ENCODE assay signal across 22 cellular contexts in genomic region chr2:207184768-207185167, GRCh38. TPM values are rescaled to one million over a fixed set of nuclear protein-coding genes. Genes with fewer than 3 reads are reported as not detected.
DNase-seq lines count a peak whose midpoint lies in the region; FAIRE-seq and TF ChIP-seq lines count a peak whose summit lies in the region.
"Had no signal": no experiment of that assay in that cellular context is flagged by ENCODE, and none has a peak within 500 bp of the region (broad histone marks: within the 10 kb centered on the region; RNA-seq: fewer than 3 reads in every experiment).

No MANE protein-coding gene starts in this region.

- peaks cover 2% of the 10 kb centered on the region for H3K36me3 Mint-ChIP-seq in activated CD4-positive, alpha-beta T cell treated with anti-CD3 and anti-CD28 coated beads, Interleukin-2, amount 10 ng/mL, durations not matched to agents 7 days and 5 days (ENCODE audit: low read depth)
- peaks cover 3% of the 10 kb centered on the region for H3K36me3 Mint-ChIP-seq in activated T-helper 1 cell treated with anti-CD3 and anti-CD28 coated beads, Interleukin-12 subunit alpha, Interleukin-12 subunit beta, Interleukin-2, Interleukin-4 antibody, amounts not matched to agents 30 ng/mL and 10 ng/mL and 1 ng/mL, durations not matched to agents 14 hours and 24 hours and 36 hours (ENCODE audit: low read depth)
- no peaks in the 10 kb centered on the region for H3K36me3 Mint-ChIP-seq in neural progenitor cell
- H3K36me3 Mint-ChIP-seq: CD14-positive monocyte had no signal

- H3K79me1 ChIP-seq in neuronal stem cell (ENCODE audit: low read depth, low read length) = no peaks in the 10 kb centered on the region

- TF ChIP-seq CTCF in neural progenitor cell (IDR thresholded peaks at IDR 0.05) = no peak

- peak; percentile 67 for FAIRE-seq in H54 (lab: Jason Lieb, UNC)

- no peak overlapping the region for H2BK12ac ChIP-seq in neuronal stem cell (ENCODE audit: low read length)

- no peak overlapping the region for H4K91ac ChIP-seq in neuronal stem cell (ENCODE audit: low read depth, low read length, poor library complexity)

- H3K9me3 ChIP-seq in neuronal stem cell (replicated peaks in 1 of 2; ENCODE audit: control insufficient read depth in 2 of 2, insufficient read depth in 1 of 2, low read depth in 1 of 2, low read length in 2 of 2) (no peaks in the 10 kb centered on the region), neural progenitor cell (ENCODE audit: low read depth) (no peaks in the 10 kb centered on the region)
- H3K9me3 ChIP-seq: ascending aorta, thyroid gland had no signal

- WGBS in neuronal stem cell (ENCODE audit: extremely low coverage in 2 of 2, insufficient read length in 2 of 2, insufficient replicate concordance in 1 of 2), 2 donors = no CpG with 5 or more reads among the region's 5 CpGs

- H3K79me2 ChIP-seq in neural progenitor cell (ENCODE audit: low read depth) = no peaks in the 10 kb centered on the region

- peak overlapping the region; percentile 34 for H3K27ac Mint-ChIP-seq in activated CD4-positive, alpha-beta T cell treated with anti-CD3 and anti-CD28 coated beads, Interleukin-2, amount 10 ng/mL, durations not matched to agents 7 days and 5 days
- peak overlapping the region; percentile 25 for H3K27ac Mint-ChIP-seq in activated T-helper 1 cell treated with anti-CD3 and anti-CD28 coated beads, Interleukin-12 subunit alpha, Interleukin-12 subunit beta, Interleukin-2, Interleukin-4 antibody, amounts not matched to agents 30 ng/mL and 10 ng/mL and 1 ng/mL, durations not matched to agents 14 hours and 24 hours and 36 hours
- no peak overlapping the region for H3K27ac Mint-ChIP-seq in neural progenitor cell
- H3K27ac Mint-ChIP-seq: nephron; stimulated activated memory B cell treated with anti-CD40 and anti-IgM and Interleukin-4, amounts not matched to agents 10 μg/mL and 1 μg/mL and 100 μg/mL, for 72 hours had no signal

- H3K27me3 Mint-ChIP-seq in activated CD4-positive, alpha-beta T cell treated with anti-CD3 and anti-CD28 coated beads, Interleukin-2, amount 10 ng/mL, durations not matched to agents 7 days and 5 days = peaks cover 5% of the 10 kb centered on the region
- peaks cover 3% of the 10 kb centered on the region for H3K27me3 Mint-ChIP-seq in activated T-helper 1 cell treated with anti-CD3 and anti-CD28 coated beads, Interleukin-12 subunit alpha, Interleukin-12 subunit beta, Interleukin-2, Interleukin-4 antibody, amounts not matched to agents 30 ng/mL and 10 ng/mL and 1 ng/mL, durations not matched to agents 14 hours and 24 hours and 36 hours (ENCODE audit: insufficient read depth)
- peaks cover 3% of the 10 kb centered on the region for H3K27me3 Mint-ChIP-seq in neural progenitor cell (ENCODE audit: insufficient read depth, low read depth)
- H3K27me3 Mint-ChIP-seq: stimulated activated memory B cell treated with anti-CD40 and anti-IgM and Interleukin-4, amounts not matched to agents 10 μg/mL and 1 μg/mL and 100 μg/mL, for 72 hours had no signal

- H3K18ac ChIP-seq in neuronal stem cell (ENCODE audit: low read length) = peak overlapping the region; percentile 7

- H2BK5ac ChIP-seq in neuronal stem cell (ENCODE audit: low read length) = no peak overlapping the region

- no peaks in the 10 kb centered on the region for H3K27me3 ChIP-seq in neuronal stem cell (ENCODE audit: control insufficient read depth in 3 of 3, insufficient read depth in 3 of 3, low read depth in 1 of 3, low read length in 3 of 3)
- no peaks in the 10 kb centered on the region for H3K27me3 ChIP-seq in neural progenitor cell
- H3K27me3 ChIP-seq: ascending aorta, sigmoid colon, thyroid gland had no signal

- H4K8ac ChIP-seq in neuronal stem cell (ENCODE audit: low read depth, low read length) = no peak overlapping the region

- H3K4me2 ChIP-seq in neuronal stem cell (ENCODE audit: insufficient read depth, low read length, poor library complexity, severe bottlenecking) = no peak overlapping the region
- no peak overlapping the region for H3K4me2 ChIP-seq in neural progenitor cell

- H3K9ac ChIP-seq in neuronal stem cell (ENCODE audit: low read depth, low read length, poor library complexity) = no peak overlapping the region
- no peak overlapping the region for H3K9ac ChIP-seq in neural progenitor cell

- H3K9me3 Mint-ChIP-seq in activated CD4-positive, alpha-beta T cell treated with anti-CD3 and anti-CD28 coated beads, Interleukin-2, amount 10 ng/mL, durations not matched to agents 7 days and 5 days = peaks cover 10% of the 10 kb centered on the region
- peaks cover 17% of the 10 kb centered on the region for H3K9me3 Mint-ChIP-seq in activated T-helper 1 cell treated with anti-CD3 and anti-CD28 coated beads, Interleukin-12 subunit alpha, Interleukin-12 subunit beta, Interleukin-2, Interleukin-4 antibody, amounts not matched to agents 30 ng/mL and 10 ng/mL and 1 ng/mL, durations not matched to agents 14 hours and 24 hours and 36 hours
- H3K9me3 Mint-ChIP-seq in neural progenitor cell = no peaks in the 10 kb centered on the region
- H3K9me3 Mint-ChIP-seq: nephron had no signal

- CTCF ChIA-PET in activated CD4-positive, alpha-beta T cell treated with anti-CD3 and anti-CD28 coated beads, Interleukin-2, amount 10 ng/mL, durations not matched to agents 7 days and 5 days (lab: Charles Lee) = interaction anchor here (1.4 to 1.5 kb wide), 2 partner anchors 8 to 15 kb away, joined by 3 to 5 read pairs; no protein-coding TSS in a partner anchor

- DNase-seq in activated CD4-positive, alpha-beta T cell treated with anti-CD3 and anti-CD28 coated beads, Interleukin-2, amount 10 ng/mL, durations not matched to agents 7 days and 5 days = no peak
- DNase-seq in activated CD4-positive, alpha-beta T cell treated with anti-CD3 and anti-CD28 coated beads for 1 hour = no peak
- DNase-seq in H54 (ENCODE audit: insufficient read length, low spot score) = no peak
- no peak for DNase-seq in activated T-helper 1 cell treated with anti-CD3 and anti-CD28 coated beads, Interleukin-12 subunit alpha, Interleukin-12 subunit beta, Interleukin-2, Interleukin-4 antibody, amounts not matched to agents 30 ng/mL and 10 ng/mL and 1 ng/mL, durations not matched to agents 14 hours and 24 hours and 36 hours (ENCODE audit: low spot score)
- no peak for DNase-seq in neuronal stem cell (ENCODE audit: low spot score)
- DNase-seq in HuH-7 (ENCODE audit: low spot score) = no peak
- DNase-seq in neural progenitor cell (ENCODE audit: low spot score) = no peak
- DNase-seq in AML-193 (lab: John Stamatoyannopoulos, UW) = no peak
- DNase-seq: activated gamma-delta T cell, cerebellar nuclear complex, GOT3, midbrain, NCI-H1092 treated with DMSO at 0.1 percent for 48 hours, NCI-H2029 treated with DMSO at 0.1 percent for 48 hours, NCI-H345, OCI-M1, sigmoid colon, thyroid gland had no signal

- POLR2A ChIA-PET in activated CD4-positive, alpha-beta T cell treated with anti-CD3 and anti-CD28 coated beads, Interleukin-2, amount 10 ng/mL, durations not matched to agents 7 days and 5 days (lab: Charles Lee) = no interaction called here

- H2BK15ac ChIP-seq in neuronal stem cell (ENCODE audit: low read length) = no peak overlapping the region

- no peak overlapping the region for H2BK120ac ChIP-seq in neuronal stem cell (ENCODE audit: low read depth, low read length)

- intact Hi-C loops in activated T-helper 1 cell treated with anti-CD3 and anti-CD28 coated beads, Interleukin-12 subunit alpha, Interleukin-12 subunit beta, Interleukin-2, Interleukin-4 antibody, amounts not matched to agents 30 ng/mL and 10 ng/mL and 1 ng/mL, durations not matched to agents 14 hours and 24 hours and 36 hours (cut with micrococcal nuclease) = no loop called here

- no peaks in the 10 kb centered on the region for H3F3A ChIP-seq in neural progenitor cell (ENCODE audit: low read depth)

- peaks cover 5% of the 10 kb centered on the region for H3K4me1 Mint-ChIP-seq in activated CD4-positive, alpha-beta T cell treated with anti-CD3 and anti-CD28 coated beads, Interleukin-2, amount 10 ng/mL, durations not matched to agents 7 days and 5 days
- peaks cover 6% of the 10 kb centered on the region for H3K4me1 Mint-ChIP-seq in activated T-helper 1 cell treated with anti-CD3 and anti-CD28 coated beads, Interleukin-12 subunit alpha, Interleukin-12 subunit beta, Interleukin-2, Interleukin-4 antibody, amounts not matched to agents 30 ng/mL and 10 ng/mL and 1 ng/mL, durations not matched to agents 14 hours and 24 hours and 36 hours (ENCODE audit: low read depth)
- H3K4me1 Mint-ChIP-seq in neural progenitor cell = peaks cover 3% of the 10 kb centered on the region
- H3K4me1 Mint-ChIP-seq: CD14-positive monocyte; stimulated activated memory B cell treated with anti-CD40 and anti-IgM and Interleukin-4, amounts not matched to agents 10 μg/mL and 1 μg/mL and 100 μg/mL, for 72 hours had no signal

- no peak overlapping the region for H3K4ac ChIP-seq in neuronal stem cell (ENCODE audit: low read length)

- no peak overlapping the region for H3K14ac ChIP-seq in neuronal stem cell (ENCODE audit: low read length)

- H3K23ac ChIP-seq in neuronal stem cell (ENCODE audit: low read depth, low read length, poor library complexity) = no peak overlapping the region

- peak overlapping the region in 1 of 2 donors; percentile 9 for H3K4me3 ChIP-seq in neuronal stem cell (ENCODE audit: low read length in 2 of 2)
- no peak overlapping the region for H3K4me3 ChIP-seq in neural progenitor cell
- H3K4me3 ChIP-seq: ascending aorta, sigmoid colon, thyroid gland had no signal

- H2AFZ ChIP-seq in neuronal stem cell (ENCODE audit: low read length) (no peak overlapping the region), neural progenitor cell (replicated peaks) (no peak overlapping the region)

- no peak overlapping the region for H3K27ac ChIP-seq in neuronal stem cell (replicated peaks; ENCODE audit: low read length)
- H3K27ac ChIP-seq in neural progenitor cell = no peak overlapping the region
- H3K27ac ChIP-seq: ascending aorta, sigmoid colon, thyroid gland had no signal

- no peak for TF ChIP-seq POLR2A in H54 (IDR thresholded peaks at IDR 0.05; ENCODE audit: low read depth, low read length)

- H3K4me3 Mint-ChIP-seq in activated CD4-positive, alpha-beta T cell treated with anti-CD3 and anti-CD28 coated beads, Interleukin-2, amount 10 ng/mL, durations not matched to agents 7 days and 5 days = no peak overlapping the region
- no peak overlapping the region for H3K4me3 Mint-ChIP-seq in activated T-helper 1 cell treated with anti-CD3 and anti-CD28 coated beads, Interleukin-12 subunit alpha, Interleukin-12 subunit beta, Interleukin-2, Interleukin-4 antibody, amounts not matched to agents 30 ng/mL and 10 ng/mL and 1 ng/mL, durations not matched to agents 14 hours and 24 hours and 36 hours
- H3K4me3 Mint-ChIP-seq in neural progenitor cell = no peak overlapping the region
- H3K4me3 Mint-ChIP-seq: CD14-positive monocyte; nephron; stimulated activated memory B cell treated with anti-CD40 and anti-IgM and Interleukin-4, amounts not matched to agents 10 μg/mL and 1 μg/mL and 100 μg/mL, for 72 hours had no signal

- H3K36me3 ChIP-seq in neuronal stem cell (replicated peaks in 1 of 2; ENCODE audit: control insufficient read depth in 2 of 2, insufficient read depth in 2 of 2, low read length in 2 of 2) = no peaks in the 10 kb centered on the region
- H3K36me3 ChIP-seq in neural progenitor cell = no peaks in the 10 kb centered on the region
- H3K36me3 ChIP-seq: ascending aorta, sigmoid colon, thyroid gland had no signal

- no peaks in the 10 kb centered on the region for H4K20me1 ChIP-seq in neural progenitor cell (ENCODE audit: low read depth)

- no peak overlapping the region for H2AK5ac ChIP-seq in neuronal stem cell (ENCODE audit: low read depth, low read length)

- peaks cover 0 to 3% of the 10 kb centered on the region in 2 donors for H3K4me1 ChIP-seq in neuronal stem cell (ENCODE audit: control insufficient read depth in 2 of 2, insufficient read depth in 1 of 2, low read depth in 1 of 2, low read length in 2 of 2)
- H3K4me1 ChIP-seq in neural progenitor cell = no peaks in the 10 kb centered on the region
- H3K4me1 ChIP-seq: sigmoid colon, thyroid gland had no signal

RNA-seq across cellular contexts. Expression of gene KLF7, which starts 19.0 kb away (rescaled TPM):
- 10 to 100 TPM; 35.3 to 38.2 TPM for total RNA-seq in activated CD4-positive, alpha-beta T cell treated with anti-CD3 and anti-CD28 coated beads, Interleukin-2, amount 10 ng/mL, durations not matched to agents 7 days and 5 days
- total RNA-seq in activated T-helper 1 cell treated with anti-CD3 and anti-CD28 coated beads, Interleukin-12 subunit alpha, Interleukin-12 subunit beta, Interleukin-2, Interleukin-4 antibody, amounts not matched to agents 30 ng/mL and 10 ng/mL and 1 ng/mL, durations not matched to agents 14 hours and 24 hours and 36 hours = 13.4 and 16.5 TPM in 2 replicates
- 10.9 TPM for polyA plus RNA-seq in neuronal stem cell (2013, experiment 1 of 2)
- 12.5 TPM for polyA plus RNA-seq in neuronal stem cell (2013, experiment 2 of 2)
- 5.2 and 7.2 TPM in 2 replicates for total RNA-seq in neural progenitor cell (ENCODE audit: low replicate concordance)
